Comparison of ENCODE assay signal across 21 cellular contexts in genomic region chr12:112393328-112393727, GRCh38.
"Had no signal": no experiment of that assay in that cellular context is flagged by ENCODE, and none has a peak within 500 bp of the region (broad histone marks: within the 10 kb centered on the region; RNA-seq: fewer than 3 reads in every experiment).

No MANE protein-coding gene starts in this region.

- H3K4me3 ChIP-seq: MG63, SJSA1, SK-N-MC had no signal

- H3K9me3 ChIP-seq: SJSA1 had no signal

- H3K27ac ChIP-seq: SJSA1, SK-N-MC had no signal

- H3K27me3 ChIP-seq: MG63, SJSA1 had no signal

- H3K4me1 ChIP-seq: SJSA1 had no signal

- H3K36me3 ChIP-seq: MG63, SJSA1 had no signal

- DNase-seq: IMR-90, Karpas-422, KG1, MG63, NCI-H1092, NCI-H1105 treated with DMSO at 0.1 percent for 48 hours, NCI-H1417 treated with DMSO at 0.1 percent for 48 hours, NCI-H146, NCI-H1694 treated with DMSO at 0.1 percent for 48 hours, NCI-H1930, NCI-H2171 treated with DMSO at 0.1 percent for 48 hours, NCI-H345, NCI-H446 treated with DMSO at 0.1 percent for 48 hours, NCI-H510A treated with DMSO at 0.1 percent for 48 hours, NCI-H526, NCI-H82, Right ventricle myocardium superior, RPMI8226, SIG-M5 had no signal
